In genomic region chr11:57405271-57405890, GRCh38 we compare ENCODE assay signal across 16 cellular contexts. TPM values are rescaled to one million over a fixed set of nuclear protein-coding genes. Genes with fewer than 3 reads are reported as not detected.
DNase-seq lines count a peak whose midpoint lies in the region; ATAC-seq, FAIRE-seq and TF ChIP-seq lines count a peak whose summit lies in the region.
"Had no signal": no experiment of that assay in that cellular context is flagged by ENCODE, and none has a peak within 500 bp of the region (broad histone marks: within the 10 kb centered on the region; RNA-seq: fewer than 3 reads in every experiment).

No MANE protein-coding gene starts in this region.

- H3K79me2 ChIP-seq in keratinocyte (ENCODE audit: control insufficient read depth, insufficient read depth, low read length), result no peaks in the 10 kb centered on the region

- H4K20me1 ChIP-seq in keratinocyte (ENCODE audit: control insufficient read depth, extremely low read depth, insufficient read depth, low read length), result no peaks in the 10 kb centered on the region

- 61% methylated on average over 5 of the region's 5 CpGs for WGBS in suprapubic skin

- no peak overlapping the region for H3K4me3 Mint-ChIP-seq in CD4-positive, CD25-positive, alpha-beta regulatory T cell
- H3K4me3 Mint-ChIP-seq in activated naive CD8-positive, alpha-beta T cell, result peak overlapping the region; percentile 54
- no peak overlapping the region for H3K4me3 Mint-ChIP-seq in chondrocyte (ENCODE audit: unreplicated experiment)
- H3K4me3 Mint-ChIP-seq: naive B cell had no signal

- ATAC-seq in CD4-positive, CD25-positive, alpha-beta regulatory T cell (ENCODE audit: low read depth in 2 of 2), result no peak

- TF ChIP-seq EP300 in suprapubic skin (IDR thresholded peaks at IDR 0.05), result no peak

- TF ChIP-seq POLR2A in suprapubic skin (IDR thresholded peaks at IDR 0.05), result no peak

- H3K4me3 ChIP-seq in CD4-positive, CD25-positive, alpha-beta regulatory T cell (ENCODE audit: low read depth, low read length), result no peak overlapping the region
- H3K4me3 ChIP-seq in keratinocyte (ENCODE audit: control insufficient read depth in 2 of 3, extremely low read depth in 1 of 3, insufficient read depth in 2 of 3, low read depth in 1 of 3, low read length in 3 of 3) (no peak overlapping the region), suprapubic skin (no peak overlapping the region)

- dilution Hi-C loops in keratinocyte (cut with MboI; ENCODE audit: extremely low pct_ligation_motif_present, low sequenced_read_pairs), result no loop called here

- no peaks in the 10 kb centered on the region for H3K9me3 Mint-ChIP-seq in CD4-positive, CD25-positive, alpha-beta regulatory T cell
- H3K9me3 Mint-ChIP-seq in activated naive CD8-positive, alpha-beta T cell (ENCODE audit: low read depth), result no peaks in the 10 kb centered on the region
- no peaks in the 10 kb centered on the region for H3K9me3 Mint-ChIP-seq in chondrocyte (ENCODE audit: low read depth)

- H3K36me3 Mint-ChIP-seq in CD4-positive, CD25-positive, alpha-beta regulatory T cell, result peaks cover 44% of the 10 kb centered on the region
- H3K36me3 Mint-ChIP-seq in activated naive CD8-positive, alpha-beta T cell, result peaks cover 33% of the 10 kb centered on the region
- peaks cover 8% of the 10 kb centered on the region for H3K36me3 Mint-ChIP-seq in chondrocyte (ENCODE audit: low read depth)

- H3K4me1 Mint-ChIP-seq in CD4-positive, CD25-positive, alpha-beta regulatory T cell, result peaks cover 0 to 10% (median 3%) of the 10 kb centered on the region in 4 donors
- peaks cover 38% of the 10 kb centered on the region for H3K4me1 Mint-ChIP-seq in activated naive CD8-positive, alpha-beta T cell (ENCODE audit: low read depth)
- peaks cover 3% of the 10 kb centered on the region for H3K4me1 Mint-ChIP-seq in chondrocyte (ENCODE audit: low read depth)

- no peak overlapping the region for H3K4me2 ChIP-seq in keratinocyte (ENCODE audit: control insufficient read depth, extremely low read depth, insufficient read depth, low read depth, low read length)

- H3K9me1 ChIP-seq in keratinocyte (ENCODE audit: control insufficient read depth, extremely low read depth, insufficient read depth, low read length), result no peaks in the 10 kb centered on the region

- peak; percentile 32 for FAIRE-seq in keratinocyte (lab: Jason Lieb, UNC)
- FAIRE-seq: G401.6 had no signal

- peak; percentile 24 for DNase-seq in AG20443 (ENCODE audit: low spot score)
- no peak for DNase-seq in CD4-positive, CD25-positive, alpha-beta regulatory T cell
- no peak for DNase-seq in keratinocyte (ENCODE audit: low read depth, low spot score)
- no peak for DNase-seq in SKM-1 treated with dmso at 0.1 percent for 144 hours (lab: John Stamatoyannopoulos, UW; ENCODE audit: unreplicated experiment)
- no peak for DNase-seq in suprapubic skin (ENCODE audit: low spot score in 2 of 2)
- DNase-seq in SIG-M5 (lab: John Stamatoyannopoulos, UW), result no peak
- DNase-seq in chondrocyte (ENCODE audit: low spot score), result no peak
- DNase-seq: activated CD4-positive, CD25-positive, alpha-beta regulatory T cell treated with anti-CD3 and anti-CD28 coated beads, Interleukin-2, amount 50 U/mL, for 72 hours; cerebellar nuclear complex; head of caudate nucleus; naive B cell; NCI-H1105 treated with DMSO at 0.1 percent for 48 hours; SW 1271 had no signal

- no peak overlapping the region for H2AFZ ChIP-seq in keratinocyte (ENCODE audit: control insufficient read depth, low read length)

- H3K9me3 ChIP-seq in CD4-positive, CD25-positive, alpha-beta regulatory T cell (ENCODE audit: control insufficient read depth in 2 of 2, low read length in 2 of 2), result no peaks in the 10 kb centered on the region
- H3K9me3 ChIP-seq in keratinocyte (ENCODE audit: control insufficient read depth, low read depth, low read length) (no peaks in the 10 kb centered on the region), suprapubic skin (no peaks in the 10 kb centered on the region)

- H3K4me1 ChIP-seq in CD4-positive, CD25-positive, alpha-beta regulatory T cell (ENCODE audit: control insufficient read depth, insufficient read depth, low read length, poor library complexity, severe bottlenecking), result no peaks in the 10 kb centered on the region
- peaks cover 26% of the 10 kb centered on the region for H3K4me1 ChIP-seq in keratinocyte (ENCODE audit: control insufficient read depth, extremely low read depth, insufficient read depth, low read length)
- peaks cover 12% of the 10 kb centered on the region for H3K4me1 ChIP-seq in suprapubic skin

- no peak overlapping the region for H3K9ac ChIP-seq in keratinocyte (ENCODE audit: control insufficient read depth, extremely low read depth, insufficient read depth, low read length)

- H3K27ac ChIP-seq in CD4-positive, CD25-positive, alpha-beta regulatory T cell (ENCODE audit: insufficient read depth, low read length, poor library complexity, severe bottlenecking), result no peak overlapping the region
- H3K27ac ChIP-seq in keratinocyte (ENCODE audit: control insufficient read depth, insufficient read depth, low read length), result no peak overlapping the region
- no peak overlapping the region for H3K27ac ChIP-seq in suprapubic skin

- TF ChIP-seq CTCF in keratinocyte (optimal IDR thresholded peaks at IDR 0.05 in 1 of 3, IDR thresholded peaks at IDR 0.05 in 1 of 3, conservative IDR thresholded peaks at IDR 0.05 in 1 of 3; ENCODE audit: extremely low read depth in 1 of 3, insufficient read depth in 2 of 3, low read length in 3 of 3) (no peak), suprapubic skin (IDR thresholded peaks at IDR 0.05) (no peak), chondrocyte (IDR thresholded peaks at IDR 0.05) (no peak)

- H3K36me3 ChIP-seq in CD4-positive, CD25-positive, alpha-beta regulatory T cell (ENCODE audit: control insufficient read depth, insufficient read depth, low read length), result peaks cover 38% of the 10 kb centered on the region
- peaks cover 15 to 24% of the 10 kb centered on the region in 2 experiments for H3K36me3 ChIP-seq in keratinocyte (ENCODE audit: control insufficient read depth in 2 of 2, extremely low read depth in 1 of 2, insufficient read depth in 2 of 2, low read length in 2 of 2)
- peaks cover 43% of the 10 kb centered on the region for H3K36me3 ChIP-seq in suprapubic skin

- H3K27me3 Mint-ChIP-seq in CD4-positive, CD25-positive, alpha-beta regulatory T cell, result no peaks in the 10 kb centered on the region
- no peaks in the 10 kb centered on the region for H3K27me3 Mint-ChIP-seq in activated naive CD8-positive, alpha-beta T cell
- peaks cover 17% of the 10 kb centered on the region for H3K27me3 Mint-ChIP-seq in chondrocyte (ENCODE audit: low read depth)
- H3K27me3 Mint-ChIP-seq: naive B cell had no signal

- peak overlapping the region in 2 of 3 donors; percentile 31 to 34 for H3K27ac Mint-ChIP-seq in CD4-positive, CD25-positive, alpha-beta regulatory T cell
- H3K27ac Mint-ChIP-seq in activated naive CD8-positive, alpha-beta T cell, result peak overlapping the region; percentile 97
- no peak overlapping the region for H3K27ac Mint-ChIP-seq in chondrocyte (ENCODE audit: unreplicated experiment)
- H3K27ac Mint-ChIP-seq: naive B cell had no signal

- H3K27me3 ChIP-seq in CD4-positive, CD25-positive, alpha-beta regulatory T cell (ENCODE audit: control insufficient read depth, insufficient read depth, low read length), result no peaks in the 10 kb centered on the region
- H3K27me3 ChIP-seq in keratinocyte (ENCODE audit: control insufficient read depth, extremely low read depth, insufficient read depth, low read length), result no peaks in the 10 kb centered on the region
- no peaks in the 10 kb centered on the region for H3K27me3 ChIP-seq in suprapubic skin

RNA-seq across cellular contexts. Expression of gene PRG2, which starts 14.9 kb away (rescaled TPM):
- not detected for total RNA-seq in CD4-positive, CD25-positive, alpha-beta regulatory T cell
- polyA plus RNA-seq in CD4-positive, CD25-positive, alpha-beta regulatory T cell, result under 1 TPM in 1 of 4 donors, not detected in 3; 0.13 TPM
- 0.09 TPM in 1 of 3 replicates, not detected in the others for polyA plus RNA-seq in keratinocyte
- not detected for polyA plus RNA-seq in keratinocyte (2011; ENCODE audit: low read depth)
- polyA plus RNA-seq in keratinocyte (2011; cell fraction: cytosol; rRNA removed), result not detected in 2 replicates
- 0.24 and 0.41 TPM in 2 replicates for polyA plus RNA-seq in keratinocyte (2011; cell fraction: nucleus; rRNA removed)
- not detected in 2 replicates for polyA plus RNA-seq in keratinocyte (2012; ENCODE audit: low replicate concordance)
- not detected in 3 replicates for polyA minus RNA-seq in keratinocyte
- not detected for polyA minus RNA-seq in keratinocyte (2011; cell fraction: cytosol; rRNA and poly(A)+ RNA removed)
- polyA minus RNA-seq in keratinocyte (2011; cell fraction: nucleus; rRNA and poly(A)+ RNA removed), result not detected in 2 replicates
- total RNA-seq in suprapubic skin (1 to 10 TPM in 1 of 4 donors, under 1 TPM in 1, not detected in 2; 0.36 to 1.8 TPM), chondrocyte (not detected in 3 replicates)

RNA-seq across cellular contexts. Expression of gene SLC43A3, which starts 21.5 kb away (rescaled TPM):
- total RNA-seq in CD4-positive, CD25-positive, alpha-beta regulatory T cell, result 19.1 TPM
- 10 to 100 TPM; 21.6 to 36.9 (median 27.3) TPM for polyA plus RNA-seq in CD4-positive, CD25-positive, alpha-beta regulatory T cell
- 14.1 to 83.9 TPM (median 48.1 TPM) in 3 replicates for polyA plus RNA-seq in keratinocyte
- polyA plus RNA-seq in keratinocyte (2011; ENCODE audit: low read depth), result 3.1 TPM
- polyA plus RNA-seq in keratinocyte (2011; cell fraction: cytosol; rRNA removed), result 15.0 and 22.1 TPM in 2 replicates
- polyA plus RNA-seq in keratinocyte (2011; cell fraction: nucleus; rRNA removed), result 40.2 and 49.1 TPM in 2 replicates
- 8.9 and 50.8 TPM in 2 replicates for polyA plus RNA-seq in keratinocyte (2012; ENCODE audit: low replicate concordance)
- 35.7 to 91.4 TPM (median 88.4 TPM) in 3 replicates for polyA minus RNA-seq in keratinocyte
- polyA minus RNA-seq in keratinocyte (2011; cell fraction: cytosol; rRNA and poly(A)+ RNA removed), result 23.4 TPM
- polyA minus RNA-seq in keratinocyte (2011; cell fraction: nucleus; rRNA and poly(A)+ RNA removed), result 20.5 and 26.0 TPM in 2 replicates
- total RNA-seq in suprapubic skin (10 to 100 TPM; 44.5 to 70.4 (median 60.0) TPM), chondrocyte (10.8 to 12.6 TPM (median 12.4 TPM) in 3 replicates)

RNA-seq across cellular contexts. Expression of gene PRG3, which starts 24.4 kb away (rescaled TPM):
- total RNA-seq in CD4-positive, CD25-positive, alpha-beta regulatory T cell, result not detected
- polyA plus RNA-seq in CD4-positive, CD25-positive, alpha-beta regulatory T cell, result not detected
- not detected in 3 replicates for polyA plus RNA-seq in keratinocyte
- polyA plus RNA-seq in keratinocyte (2011; ENCODE audit: low read depth), result not detected
- not detected in 2 replicates for polyA plus RNA-seq in keratinocyte (2011; cell fraction: cytosol; rRNA removed)
- polyA plus RNA-seq in keratinocyte (2011; cell fraction: nucleus; rRNA removed), result not detected in 2 replicates
- polyA plus RNA-seq in keratinocyte (2012; ENCODE audit: low replicate concordance), result not detected in 2 replicates
- not detected in 3 replicates for polyA minus RNA-seq in keratinocyte
- polyA minus RNA-seq in keratinocyte (2011; cell fraction: cytosol; rRNA and poly(A)+ RNA removed), result not detected
- not detected in 2 replicates for polyA minus RNA-seq in keratinocyte (2011; cell fraction: nucleus; rRNA and poly(A)+ RNA removed)
- total RNA-seq in suprapubic skin (not detected), chondrocyte (not detected in 3 replicates)
- total RNA-seq: OCI-LY7 had no signal

RNA-seq across cellular contexts. Expression of gene RTN4RL2, which starts 54.9 kb away (rescaled TPM):
- total RNA-seq in CD4-positive, CD25-positive, alpha-beta regulatory T cell, result not detected
- under 1 TPM in 1 of 4 donors, not detected in 3; 0.11 TPM for polyA plus RNA-seq in CD4-positive, CD25-positive, alpha-beta regulatory T cell
- 0.03 to 0.12 TPM in 2 of 3 replicates, not detected in the other for polyA plus RNA-seq in keratinocyte
- polyA plus RNA-seq in keratinocyte (2011; ENCODE audit: low read depth), result not detected
- 0.18 TPM in 1 of 2 replicates, not detected in the other for polyA plus RNA-seq in keratinocyte (2011; cell fraction: cytosol; rRNA removed)
- polyA plus RNA-seq in keratinocyte (2011; cell fraction: nucleus; rRNA removed), result 0.13 TPM in 1 of 2 replicates, not detected in the other
- polyA plus RNA-seq in keratinocyte (2012; ENCODE audit: low replicate concordance), result 0.28 and 0.39 TPM in 2 replicates
- polyA minus RNA-seq in keratinocyte, result not detected in 3 replicates
- not detected for polyA minus RNA-seq in keratinocyte (2011; cell fraction: cytosol; rRNA and poly(A)+ RNA removed)
- not detected in 2 replicates for polyA minus RNA-seq in keratinocyte (2011; cell fraction: nucleus; rRNA and poly(A)+ RNA removed)
- 1 to 10 TPM in 3 of 4 donors, under 1 TPM in 1; 0.64 to 4.8 (median 3.2) TPM for total RNA-seq in suprapubic skin
- total RNA-seq in chondrocyte, result 0.31 to 0.57 TPM in 2 of 3 replicates, not detected in the other
